Comparison of ENCODE assay signal across 8 cellular contexts in genomic region chr10:102918817-102919236, GRCh38. TPM values are rescaled to one million over a fixed set of nuclear protein-coding genes. Genes with fewer than 3 reads are reported as not detected.
A peak's percentile ranks its signal among the peaks of the same experiment; 100 is the strongest.
DNase-seq lines count a peak whose midpoint lies in the region; ATAC-seq and TF ChIP-seq lines count a peak whose summit lies in the region.

No MANE protein-coding gene starts in this region.

- peaks cover 35% of the 10 kb centered on the region for H3K4me1 Mint-ChIP-seq in memory B cell

- peaks cover 4% of the 10 kb centered on the region for H3K36me3 Mint-ChIP-seq in memory B cell

- no peaks in the 10 kb centered on the region for H3K9me3 ChIP-seq in SK-N-MC (ENCODE audit: low read depth, low read length)
- H3K9me3 ChIP-seq in mammary epithelial cell (replicated peaks; ENCODE audit: insufficient read depth, low read length) = no peaks in the 10 kb centered on the region

- WGBS in mammary epithelial cell (ENCODE audit: low coverage, missing lambda C conversion rate) = 0% methylated on average over 3 of the region's 49 CpGs

- H3K4me3 ChIP-seq in AG09309 (ENCODE audit: control insufficient read depth, low read depth, low read length) (peak overlapping the region; percentile 58), SK-N-MC (peak overlapping the region; percentile 89), mammary epithelial cell (replicated peaks in 1 of 3; ENCODE audit: insufficient read depth in 1 of 3, low read depth in 2 of 3, low read length in 3 of 3) (peak overlapping the region; percentile 91 to 99 (median 91))

- dilution Hi-C loops in mammary epithelial cell (cut with HindIII; ENCODE audit: low sequenced_read_pairs) = no loop called here

- CTCF ChIA-PET in mammary epithelial cell (lab: Charles Lee; ENCODE audit: low non-redundant PET) = interaction anchor here (0.9 to 2.3 kb wide), 2 partner anchors 243 to 326 kb away, joined by 5 to 11 read pairs; no protein-coding TSS in a partner anchor

- H3K27ac ChIP-seq in SK-N-MC (no peak overlapping the region), mammary epithelial cell (ENCODE audit: insufficient read depth, low read depth, low read length) (no peak overlapping the region), substantia nigra (ENCODE audit: low read depth, low read length, poor library complexity, severe bottlenecking) (peak overlapping the region; percentile 97)

- no peaks in the 10 kb centered on the region for H3K9me3 Mint-ChIP-seq in memory B cell

- no TSS peak for BruUV-seq in mammary epithelial cell (replicated peaks; lab: Mats Ljungman, UMichigan)

- intact Hi-C loops in mammary epithelial cell (cut with micrococcal nuclease) = loop anchor here (2.0 to 5.0 kb wide), 2 partner anchors 177 to 274 kb away; partner anchors contain the start of genes NT5C2 and WBP1L

- H3K27ac Mint-ChIP-seq in memory B cell = peak overlapping the region; percentile 98

- no peaks in the 10 kb centered on the region for H3K79me2 ChIP-seq in mammary epithelial cell (ENCODE audit: insufficient read depth, low read length)

- H3K4me1 ChIP-seq in mammary epithelial cell (ENCODE audit: insufficient read depth, low read length) = peaks cover 13% of the 10 kb centered on the region

- no peak for TF ChIP-seq CTCF in AG09309 (IDR thresholded peaks at IDR 0.05; ENCODE audit: control insufficient read depth, insufficient read depth, low read depth, low read length, missing control alignments)
- TF ChIP-seq CTCF in mammary epithelial cell (conservative IDR thresholded peaks at IDR 0.05 in 1 of 2, IDR thresholded peaks at IDR 0.05 in 1 of 2; ENCODE audit: extremely low read depth in 1 of 2, insufficient read depth in 1 of 2, low read depth in 1 of 2, low read length in 2 of 2) = no peak

- DNase-seq in AG09309 (ENCODE audit: low read depth) (no peak), SK-N-MC (ENCODE audit: low read depth, low spot score) (no peak), mammary epithelial cell (peak; percentile 20), memory B cell (ENCODE audit: low spot score in 2 of 2) (peak in 1 of 2 donors; percentile 9), substantia nigra (lab: John Stamatoyannopoulos, UW) (peak in 4 of 49 donors; percentile 12 to 43 (median 24)), NCI-H2196 treated with DMSO at 0.1 percent for 48 hours (lab: John Stamatoyannopoulos, UW; ENCODE audit: unreplicated experiment) (no peak)

- ATAC-seq in GM19397 (IDR thresholded peaks at IDR 0.05; ENCODE audit: unreplicated experiment) (peak; percentile 1), memory B cell (ENCODE audit: low read depth) (no peak), GM21528 (IDR thresholded peaks at IDR 0.05; ENCODE audit: low FRiP score, unreplicated experiment) (no peak)

- no peaks in the 10 kb centered on the region for H4K20me1 ChIP-seq in mammary epithelial cell (ENCODE audit: insufficient read depth, low read length)

- H3K9ac ChIP-seq in SK-N-MC (ENCODE audit: insufficient read length) = peak overlapping the region; percentile 68
- peak overlapping the region; percentile 50 for H3K9ac ChIP-seq in mammary epithelial cell (ENCODE audit: insufficient read depth, low read length)

- in situ Hi-C loops in mammary epithelial cell (cut with MboI; ENCODE audit: low sequenced_read_pairs in 2 of 2) = loop anchor here (5.0 to 25.0 kb wide), 2 partner anchors 153 to 318 kb away; partner anchors contain the start of gene RPEL1 (in 1 of the 2)

- peak overlapping the region; percentile 99 for H2AFZ ChIP-seq in mammary epithelial cell (ENCODE audit: low read depth, low read length)

- peak overlapping the region; percentile 97 for H3K4me2 ChIP-seq in mammary epithelial cell (ENCODE audit: insufficient read depth, low read depth, low read length)

- H3K27me3 Mint-ChIP-seq in memory B cell = peaks cover 3% of the 10 kb centered on the region

- no peaks in the 10 kb centered on the region for H3K27me3 ChIP-seq in mammary epithelial cell (ENCODE audit: insufficient read depth, low read length)

- no peaks in the 10 kb centered on the region for H3K36me3 ChIP-seq in SK-N-MC (ENCODE audit: insufficient read depth, low read length)
- H3K36me3 ChIP-seq in mammary epithelial cell (ENCODE audit: insufficient read depth, low read length) = no peaks in the 10 kb centered on the region

- H3K4me3 Mint-ChIP-seq in memory B cell = peak overlapping the region; percentile 98

RNA-seq across cellular contexts. Expression of gene CNNM2, which starts 0.7 kb away (rescaled TPM):
- total RNA-seq in mammary epithelial cell = 1 to 10 TPM; 4.5 to 5.5 TPM
- polyA plus RNA-seq in mammary epithelial cell = 2.4 TPM
- 1.3 TPM for polyA minus RNA-seq in mammary epithelial cell

RNA-seq across cellular contexts. Expression of gene AS3MT, which starts 49.6 kb away (rescaled TPM):
- total RNA-seq in mammary epithelial cell = 1 to 10 TPM; 1.7 to 4.2 TPM
- polyA plus RNA-seq in mammary epithelial cell = 2.1 TPM
- 1.2 TPM for polyA minus RNA-seq in mammary epithelial cell
